ENCODE assay signal across 13 cellular contexts in the genomic region with DNA sequence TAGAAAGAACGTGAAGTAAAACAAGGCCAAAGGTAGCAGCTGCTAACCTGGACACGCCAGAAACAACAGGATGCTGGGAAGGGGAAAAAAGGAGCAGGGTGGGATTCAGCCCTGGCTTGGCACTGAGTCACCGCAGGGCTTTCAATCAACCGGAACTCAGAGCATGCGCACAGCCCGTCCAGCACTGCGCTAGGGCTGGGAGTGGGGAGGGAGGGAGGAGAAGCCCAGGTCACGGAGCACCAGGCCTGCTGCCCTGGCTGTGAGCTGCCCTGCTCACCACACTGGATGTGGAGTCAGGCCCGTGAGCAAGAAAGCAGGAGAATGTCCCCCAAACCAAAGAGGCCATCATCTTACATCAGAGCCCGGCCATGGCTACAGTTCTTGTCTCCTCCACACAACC. TPM values are rescaled to one million over a fixed set of nuclear protein-coding genes. Genes with fewer than 3 reads are reported as not detected.
DNase-seq lines count a peak whose midpoint lies in the region; FAIRE-seq and TF ChIP-seq lines count a peak whose summit lies in the region.
"Had no signal": no experiment of that assay in that cellular context is flagged by ENCODE, and none has a peak within 500 bp of the region (broad histone marks: within the 10 kb centered on the region; RNA-seq: fewer than 3 reads in every experiment).

No MANE protein-coding gene starts in this region.

- H3K4me3 ChIP-seq in esophagus (ENCODE audit: low read depth in 1 of 2, low read length in 2 of 2), result no peak overlapping the region
- H3K4me3 ChIP-seq in small intestine (ENCODE audit: low read depth in 1 of 2, low read length in 2 of 2), result no peak overlapping the region
- H3K4me3 ChIP-seq: coronary artery, vagina had no signal

- H3K27ac ChIP-seq in esophagus (ENCODE audit: low read depth in 2 of 2, low read length in 1 of 2) (peak overlapping the region; percentile 28 to 66), small intestine (ENCODE audit: low read depth in 1 of 2, low read length in 1 of 2) (peak overlapping the region; percentile 56 to 65)
- H3K27ac ChIP-seq: vagina had no signal

- DNase-seq in EH (ENCODE audit: low read depth), result peak; percentile 40
- peak; percentile 8 for DNase-seq in RCC 7860 (ENCODE audit: low spot score)
- no peak for DNase-seq in small intestine
- no peak for DNase-seq in NCI-H1417 treated with DMSO at 0.1 percent for 48 hours (lab: John Stamatoyannopoulos, UW)
- no peak for DNase-seq in NCI-H748 (lab: John Stamatoyannopoulos, UW; ENCODE audit: unreplicated experiment)
- no peak for DNase-seq in H54 (ENCODE audit: insufficient read length, low spot score)
- DNase-seq: CD4-positive, CD25-positive, alpha-beta regulatory T cell; GDM1; NK-92 treated with Interleukin-12 subunit alpha and Interleukin-12 subunit beta, amount 100 ng/mL, for 24 hours; stimulated activated CD4-positive, alpha-beta T cell treated with anti-CD3 and anti-CD28 coated beads, Interleukin-2, amount 100 ng/mL, for 24 hours had no signal

- no peak for TF ChIP-seq POLR2A in H54 (IDR thresholded peaks at IDR 0.05; ENCODE audit: low read depth, low read length)

- 60 to 68% methylated on average over 10 of the region's 10 CpGs for WGBS in esophagus, 2 donors
- 68 to 73% (median 72%) methylated on average over 10 of the region's 10 CpGs for WGBS in small intestine, 3 donors

- no peak for FAIRE-seq in RCC 7860 (lab: Jason Lieb, UNC)
- no peak for FAIRE-seq in small intestine (lab: Jason Lieb, UNC)
- no peak for FAIRE-seq in H54 (lab: Jason Lieb, UNC)

- H3K9me3 ChIP-seq in esophagus (ENCODE audit: control insufficient read depth in 2 of 2, insufficient read depth in 1 of 2, low read depth in 1 of 2, low read length in 1 of 2) (no peaks in the 10 kb centered on the region), small intestine (ENCODE audit: control insufficient read depth, low read depth) (no peaks in the 10 kb centered on the region)
- H3K9me3 ChIP-seq: vagina had no signal

- H3K36me3 ChIP-seq in esophagus (ENCODE audit: control insufficient read depth in 2 of 2, insufficient read depth in 2 of 2, low read length in 1 of 2), result peaks cover 53 to 78% of the 10 kb centered on the region in 2 donors
- peaks cover 57 to 59% of the 10 kb centered on the region in 2 donors for H3K36me3 ChIP-seq in small intestine (ENCODE audit: control insufficient read depth in 2 of 2, insufficient read depth in 2 of 2, low read length in 2 of 2)

- H3K27me3 ChIP-seq in esophagus (ENCODE audit: control insufficient read depth in 1 of 2, insufficient read depth in 2 of 2, low read length in 2 of 2) (no peaks in the 10 kb centered on the region), small intestine (ENCODE audit: control insufficient read depth in 2 of 2, insufficient read depth in 2 of 2, low read length in 2 of 2) (no peaks in the 10 kb centered on the region)
- H3K27me3 ChIP-seq: vagina had no signal

- peaks cover 0 to 3% of the 10 kb centered on the region in 2 donors for H3K4me1 ChIP-seq in esophagus (ENCODE audit: control insufficient read depth in 2 of 2, insufficient read depth in 2 of 2, low read length in 1 of 2)
- no peaks in the 10 kb centered on the region for H3K4me1 ChIP-seq in small intestine (ENCODE audit: control insufficient read depth in 2 of 2, insufficient read depth in 1 of 2, low read depth in 1 of 2, low read length in 1 of 2)
- H3K4me1 ChIP-seq: vagina had no signal

RNA-seq across cellular contexts. Expression of gene APOL1, which starts 51.5 kb away (rescaled TPM):
- polyA plus RNA-seq in esophagus (10 to 100 TPM in 1 of 2 donors, 1 to 10 TPM in 1; 9.8 to 10.5 TPM), small intestine (10 to 100 TPM in 1 of 3 donors, 1 to 10 TPM in 2; 8.4 to 32.2 (median 8.7) TPM)

Comparison
In these comparisons a context has a peak if more than half of its experiments do, and no peak if none do; other contexts are left out.
1. DNase-seq: peak in EH (single experiment) and RCC 7860 (single experiment); none in small intestine (single experiment), NCI-H1417 treated with DMSO at 0.1 percent for 48 hours (single experiment), NCI-H748 (single experiment) and H54 (single experiment).